ENCODE assay signal across 8 cellular contexts in genomic region chr11:127003260-127003981, GRCh38. TPM values are rescaled to one million over a fixed set of nuclear protein-coding genes. Genes with fewer than 3 reads are reported as not detected.
DNase-seq lines count a peak whose midpoint lies in the region; ATAC-seq and TF ChIP-seq lines count a peak whose summit lies in the region.

No MANE protein-coding gene starts in this region.

- peak; percentile 63 for ATAC-seq in activated CD4-positive, alpha-beta T cell treated with anti-CD3 and anti-CD28 coated beads for 36 hours
- no peak for ATAC-seq in HG02970 (IDR thresholded peaks at IDR 0.05; ENCODE audit: low FRiP score, unreplicated experiment)

- CTCF ChIA-PET in activated CD4-positive, alpha-beta T cell treated with anti-CD3 and anti-CD28 coated beads for 36 hours (lab: Charles Lee): no interaction called here

- TF ChIP-seq CTCF in endothelial cell (IDR thresholded peaks at IDR 0.05; ENCODE audit: unreplicated experiment): peak; percentile 37
- TF ChIP-seq CTCF in nephron progenitor cell (IDR thresholded peaks at IDR 0.05): peak; percentile 52

- no peaks in the 10 kb centered on the region for H3K9me3 Mint-ChIP-seq in activated CD4-positive, alpha-beta T cell treated with anti-CD3 and anti-CD28 coated beads for 36 hours (ENCODE audit: low read depth)
- H3K9me3 Mint-ChIP-seq in endothelial cell (ENCODE audit: unreplicated experiment) (no peaks in the 10 kb centered on the region), nephron progenitor cell (no peaks in the 10 kb centered on the region)

- intact Hi-C loops in activated CD4-positive, alpha-beta T cell treated with anti-CD3 and anti-CD28 coated beads for 36 hours (cut with DNase I, micrococcal nuclease): no loop called here

- peak; percentile 27 for DNase-seq in activated CD4-positive, alpha-beta T cell treated with anti-CD3 and anti-CD28 coated beads for 36 hours
- no peak for DNase-seq in activated CD4-positive, alpha-beta T cell treated with anti-CD3 and anti-CD28 coated beads for 1 hour
- DNase-seq in NCI-H345 (lab: John Stamatoyannopoulos, UW) (peak; percentile 83), endothelial cell (ENCODE audit: low spot score) (peak; percentile 69), nephron progenitor cell (peak; percentile 84), putamen (ENCODE audit: low spot score) (no peak), CD1c-positive myeloid dendritic cell (ENCODE audit: extremely low spot score) (no peak)

- no peaks in the 10 kb centered on the region for H3K36me3 Mint-ChIP-seq in activated CD4-positive, alpha-beta T cell treated with anti-CD3 and anti-CD28 coated beads for 36 hours (ENCODE audit: low read depth)
- H3K36me3 Mint-ChIP-seq in endothelial cell (ENCODE audit: low read depth, unreplicated experiment) (no peaks in the 10 kb centered on the region), nephron progenitor cell (ENCODE audit: low read depth) (no peaks in the 10 kb centered on the region)

- peaks cover 3% of the 10 kb centered on the region for H3K4me1 Mint-ChIP-seq in activated CD4-positive, alpha-beta T cell treated with anti-CD3 and anti-CD28 coated beads for 36 hours
- H3K4me1 Mint-ChIP-seq in endothelial cell (ENCODE audit: unreplicated experiment) (no peaks in the 10 kb centered on the region), nephron progenitor cell (peaks cover 25% of the 10 kb centered on the region)

- no peak overlapping the region for H3K4me3 Mint-ChIP-seq in activated CD4-positive, alpha-beta T cell treated with anti-CD3 and anti-CD28 coated beads for 36 hours
- H3K4me3 Mint-ChIP-seq in endothelial cell (ENCODE audit: unreplicated experiment): no peak overlapping the region
- peak overlapping the region; percentile 76 for H3K4me3 Mint-ChIP-seq in nephron progenitor cell

- H3K27me3 Mint-ChIP-seq in activated CD4-positive, alpha-beta T cell treated with anti-CD3 and anti-CD28 coated beads for 36 hours: peaks cover 48% of the 10 kb centered on the region
- H3K27me3 Mint-ChIP-seq in endothelial cell (ENCODE audit: unreplicated experiment) (peaks cover 6% of the 10 kb centered on the region), nephron progenitor cell (ENCODE audit: low read depth, poor library complexity) (peaks cover 11% of the 10 kb centered on the region)

- no peak overlapping the region for H3K27ac Mint-ChIP-seq in activated CD4-positive, alpha-beta T cell treated with anti-CD3 and anti-CD28 coated beads for 36 hours
- no peak overlapping the region for H3K27ac Mint-ChIP-seq in endothelial cell (ENCODE audit: unreplicated experiment)
- H3K27ac Mint-ChIP-seq in nephron progenitor cell: no peak overlapping the region

- POLR2A ChIA-PET in activated CD4-positive, alpha-beta T cell treated with anti-CD3 and anti-CD28 coated beads for 36 hours (lab: Charles Lee): no interaction called here

RNA-seq across cellular contexts. Expression of gene KIRREL3, which starts 2.9 kb away (rescaled TPM):
- total RNA-seq in activated CD4-positive, alpha-beta T cell treated with anti-CD3 and anti-CD28 coated beads for 36 hours: not detected
- total RNA-seq in endothelial cell (ENCODE audit: unreplicated experiment): 0.38 TPM

Comparison
In these comparisons a context has a peak if more than half of its experiments do, and no peak if none do; other contexts are left out.
1. DNase-seq: peak in activated CD4-positive, alpha-beta T cell treated with anti-CD3 and anti-CD28 coated beads for 36 hours (single experiment), NCI-H345 (single experiment), endothelial cell (single experiment) and nephron progenitor cell (single experiment); none in activated CD4-positive, alpha-beta T cell treated with anti-CD3 and anti-CD28 coated beads for 1 hour (single experiment), putamen (single experiment) and CD1c-positive myeloid dendritic cell (single experiment).